In genomic region chr2:43594875-43595274, GRCh38 we compare ENCODE assay signal across 9 cellular contexts. TPM values are rescaled to one million over a fixed set of nuclear protein-coding genes. Genes with fewer than 3 reads are reported as not detected.
DNase-seq lines count a peak whose midpoint lies in the region; ATAC-seq and TF ChIP-seq lines count a peak whose summit lies in the region.
"Had no signal": no experiment of that assay in that cellular context is flagged by ENCODE, and none has a peak within 500 bp of the region (broad histone marks: within the 10 kb centered on the region; RNA-seq: fewer than 3 reads in every experiment).

No MANE protein-coding gene starts in this region.

- ATAC-seq in GM19328 (IDR thresholded peaks at IDR 0.05; ENCODE audit: unreplicated experiment) = no peak
- ATAC-seq in HG03045 (IDR thresholded peaks at IDR 0.05; ENCODE audit: unreplicated experiment) = no peak

- H3K27ac Mint-ChIP-seq in CD14-positive monocyte (peak overlapping the region in 2 of 7 donors; percentile 94 to 97), neural crest cell (ENCODE audit: unreplicated experiment) (no peak overlapping the region)

- peak overlapping the region; percentile 97 for H3K4me3 ChIP-seq in NB4 (ENCODE audit: low read depth, low read length)
- peak overlapping the region; percentile 64 for H3K4me3 ChIP-seq in effector memory CD4-positive, alpha-beta T cell (ENCODE audit: insufficient read depth, low read depth, low read length, poor library complexity, severe bottlenecking)

- no peaks in the 10 kb centered on the region for H3K9me3 ChIP-seq in effector memory CD4-positive, alpha-beta T cell (ENCODE audit: control insufficient read depth, low read length)

- intact Hi-C loops in CD14-positive monocyte (cut with micrococcal nuclease) = loop anchor here (10.0 kb wide), 3 partner anchors 400 to 770 kb away; partner anchors contain the start of genes CAMKMT (in 1 of the 2), LRPPRC (in 1 of the 2), PPM1B (in 1 of the 2) and PREPL (in 1 of the 2)

- peaks cover 2 to 5% (median 3%) of the 10 kb centered on the region in 3 donors for H3K27me3 Mint-ChIP-seq in CD14-positive monocyte (ENCODE audit: low read depth in 3 of 3)
- H3K27me3 Mint-ChIP-seq in neural crest cell (ENCODE audit: low read depth) = peaks cover 7% of the 10 kb centered on the region

- TF ChIP-seq CTCF in CD14-positive monocyte (IDR thresholded peaks at IDR 0.05) (no peak), NB4 (IDR thresholded peaks at IDR 0.05; ENCODE audit: low read depth, low read length) (no peak), neural crest cell (conservative IDR thresholded peaks at IDR 0.05) (no peak)

- H3K27ac ChIP-seq in effector memory CD4-positive, alpha-beta T cell (ENCODE audit: insufficient read depth, low read length, poor library complexity, severe bottlenecking) = no peak overlapping the region

- no peak for DNase-seq in CD14-positive monocyte (ENCODE audit: low spot score)
- no peak for DNase-seq in NB4 (ENCODE audit: low read depth)
- DNase-seq in effector memory CD4-positive, alpha-beta T cell = no peak
- no peak for DNase-seq in neural crest cell (ENCODE audit: low read depth, low spot score)
- no peak for DNase-seq in NCI-H524 treated with DMSO at 0.1 percent for 48 hours (lab: John Stamatoyannopoulos, UW)
- DNase-seq in COR-L47 (lab: John Stamatoyannopoulos, UW) = no peak
- DNase-seq: activated gamma-delta T cell had no signal

- peaks cover 10% of the 10 kb centered on the region for H3K36me3 ChIP-seq in effector memory CD4-positive, alpha-beta T cell (ENCODE audit: control insufficient read depth, insufficient read depth, low read length)

- peaks cover 21% of the 10 kb centered on the region for H3K4me1 Mint-ChIP-seq in CD14-positive monocyte
- H3K4me1 Mint-ChIP-seq in neural crest cell = peaks cover 27% of the 10 kb centered on the region

- H3K9me3 Mint-ChIP-seq in CD14-positive monocyte = no peaks in the 10 kb centered on the region
- H3K9me3 Mint-ChIP-seq in neural crest cell = no peaks in the 10 kb centered on the region

- no peak for TF ChIP-seq POLR2A in NB4 (IDR thresholded peaks at IDR 0.05; ENCODE audit: extremely low read depth, insufficient read length)

- H3K36me3 Mint-ChIP-seq in CD14-positive monocyte (peaks cover 12 to 19% of the 10 kb centered on the region in 2 donors), neural crest cell (ENCODE audit: low read depth) (no peaks in the 10 kb centered on the region)

- H3K4me3 Mint-ChIP-seq in CD14-positive monocyte (peak overlapping the region; percentile 92 to 95), neural crest cell (peak overlapping the region; percentile 99)

- H3K4me1 ChIP-seq in effector memory CD4-positive, alpha-beta T cell (ENCODE audit: control insufficient read depth, insufficient read depth, low read length, poor library complexity, severe bottlenecking) = peaks cover 12% of the 10 kb centered on the region

- no peaks in the 10 kb centered on the region for H3K27me3 ChIP-seq in effector memory CD4-positive, alpha-beta T cell (replicated peaks; ENCODE audit: control insufficient read depth, insufficient read depth, low read length, poor library complexity, severe bottlenecking)

RNA-seq across cellular contexts. Expression of gene THADA, which starts 1.0 kb away (rescaled TPM):
- polyA plus RNA-seq in CD14-positive monocyte = 1 to 10 TPM; 7.3 to 9.7 TPM
- 33.7 and 33.8 TPM in 2 replicates for total RNA-seq in neural crest cell

RNA-seq across cellular contexts. Expression of gene PLEKHH2, which starts 42.2 kb away (rescaled TPM):
- not detected for polyA plus RNA-seq in CD14-positive monocyte
- 1.9 and 2.1 TPM in 2 replicates for total RNA-seq in neural crest cell
